ENCODE assay signal across 21 cellular contexts in genomic region chr18:54316071-54316820, GRCh38. TPM values are rescaled to one million over a fixed set of nuclear protein-coding genes. Genes with fewer than 3 reads are reported as not detected.
"Had no signal": no experiment of that assay in that cellular context is flagged by ENCODE, and none has a peak within 500 bp of the region (broad histone marks: within the 10 kb centered on the region; RNA-seq: fewer than 3 reads in every experiment).

No MANE protein-coding gene starts in this region.

- DNase-seq: activated CD4-positive, alpha-beta T cell treated with anti-CD3 and anti-CD28 coated beads for 36 hours; activated CD4-positive, alpha-beta T cell treated with anti-CD3 and anti-CD28 coated beads, Interleukin-2, amount 50 U/mL, for 48 hours; activated gamma-delta T cell; adrenal gland; dermis blood vessel endothelial cell; glutamatergic neuron; hippocampal formation; nucleus accumbens; stimulated activated CD4-positive, alpha-beta T cell treated with anti-CD3 and anti-CD28 coated beads, Interleukin-12 subunit alpha, Interleukin-12 subunit beta, amount 100 ng/mL, for 4 hours; stimulated activated CD4-positive, alpha-beta T cell treated with anti-CD3 and anti-CD28 coated beads, Interleukin-1b, Interleukin-23, amount 100 ng/mL, for 48 hours; stimulated activated CD8-positive, alpha-beta memory T cell treated with anti-CD3 and anti-CD28 coated beads, Interleukin-4, amount 100 ng/mL, for 48 hours; stimulated activated naive CD4-positive, alpha-beta T cell; upper lobe of right lung had no signal

- H3K27ac ChIP-seq: adrenal gland, upper lobe of right lung had no signal

- H3K4me3 ChIP-seq: adrenal gland, upper lobe of right lung had no signal

- FAIRE-seq: bronchial epithelial cell, keratinocyte, TTC549 had no signal

- H3K9me3 ChIP-seq: adrenal gland, upper lobe of right lung had no signal

- H3K27me3 ChIP-seq: adrenal gland, upper lobe of right lung had no signal

- ATAC-seq: activated CD4-positive, alpha-beta T cell treated with anti-CD3 and anti-CD28 coated beads for 36 hours; activated naive CD4-positive, alpha-beta T cell treated with anti-CD3 and anti-CD28 coated beads, Interleukin-2, amount 50 U/mL, for 72 hours; upper lobe of right lung had no signal

- H3K4me1 ChIP-seq: adrenal gland, upper lobe of right lung had no signal

- H3K36me3 ChIP-seq: adrenal gland, upper lobe of right lung had no signal

RNA-seq across cellular contexts. Expression of gene STARD6, which starts 41.4 kb away (rescaled TPM):
- total RNA-seq: activated naive CD4-positive, alpha-beta T cell treated with anti-CD3 and anti-CD28 coated beads, Interleukin-2, amount 50 U/mL, for 72 hours; adrenal gland; bronchial epithelial cell; cerebellum; dermis blood vessel endothelial cell; epithelial cell of proximal tubule; mesothelial cell of epicardium; T-helper 2 cell treated with Interferon-gamma antibody and Interleukin-4, amounts not matched to agents 100 ng/mL and 5 ng/mL, for 36 hours; upper lobe of right lung had no signal
- polyA plus RNA-seq: adrenal gland had no signal
